In the genomic region with DNA sequence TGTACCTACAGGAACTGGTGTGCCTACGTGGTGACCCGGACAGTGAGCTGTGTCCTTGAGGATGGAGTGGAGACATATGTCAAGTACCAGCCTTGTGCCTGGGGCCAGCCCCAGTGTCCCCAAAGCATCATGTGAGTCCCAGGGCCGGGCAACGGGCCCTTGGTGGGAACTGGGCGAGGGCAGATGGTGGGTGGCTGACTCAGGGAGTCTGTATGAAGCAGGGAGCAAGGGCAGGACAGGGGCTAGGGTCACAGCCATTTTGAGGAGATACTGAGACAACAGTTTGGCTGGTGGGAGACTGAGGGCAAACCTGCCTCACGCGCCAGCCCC, we compare ENCODE assay signal across 10 cellular contexts. TPM values are rescaled to one million over a fixed set of nuclear protein-coding genes. Genes with fewer than 3 reads are reported as not detected.
A peak's percentile ranks its signal among the peaks of the same experiment; 100 is the strongest.
DNase-seq lines count a peak whose midpoint lies in the region; ATAC-seq and TF ChIP-seq lines count a peak whose summit lies in the region.
"Had no signal": no experiment of that assay in that cellular context is flagged by ENCODE, and none has a peak within 500 bp of the region (broad histone marks: within the 10 kb centered on the region; RNA-seq: fewer than 3 reads in every experiment).

No MANE protein-coding gene starts in this region.

- H3K4me3 ChIP-seq in muscle layer of duodenum (ENCODE audit: low read depth in 1 of 2, low read length in 2 of 2) (peak overlapping the region; percentile 72 to 73), transverse colon (peak overlapping the region; percentile 35 to 60 (median 48)), thyroid gland (replicated peaks in 1 of 3) (no peak overlapping the region)

- H3K36me3 ChIP-seq in muscle layer of duodenum (ENCODE audit: control insufficient read depth in 1 of 2, insufficient read depth in 2 of 2, low read length in 2 of 2): peaks cover 0 to 13% of the 10 kb centered on the region in 2 donors
- no peaks in the 10 kb centered on the region for H3K36me3 ChIP-seq in transverse colon
- no peaks in the 10 kb centered on the region for H3K36me3 ChIP-seq in thyroid gland

- CTCF ChIA-PET in activated naive CD4-positive, alpha-beta T cell treated with anti-CD3 and anti-CD28 coated beads, Interleukin-2, amount 10 ng/mL, durations not matched to agents 7 days and 5 days (lab: Charles Lee): interaction anchor here (0.7 kb wide), 1 partner anchor 697 kb away, joined by 3 read pairs; no protein-coding TSS in a partner anchor
- CTCF ChIA-PET in activated naive CD4-positive, alpha-beta T cell treated with anti-CD3 and anti-CD28 coated beads for 36 hours (lab: Charles Lee): no interaction called here

- H3K27me3 Mint-ChIP-seq in activated naive CD4-positive, alpha-beta T cell treated with anti-CD3 and anti-CD28 coated beads, Interleukin-2, amount 10 ng/mL, durations not matched to agents 7 days and 5 days: peaks cover 12% of the 10 kb centered on the region
- no peaks in the 10 kb centered on the region for H3K27me3 Mint-ChIP-seq in activated naive CD4-positive, alpha-beta T cell treated with anti-CD3 and anti-CD28 coated beads for 36 hours (ENCODE audit: low read depth)
- no peaks in the 10 kb centered on the region for H3K27me3 Mint-ChIP-seq in central memory CD8-positive, alpha-beta T cell

- peaks cover 52% of the 10 kb centered on the region for H3K4me1 Mint-ChIP-seq in activated naive CD4-positive, alpha-beta T cell treated with anti-CD3 and anti-CD28 coated beads, Interleukin-2, amount 10 ng/mL, durations not matched to agents 7 days and 5 days
- peaks cover 25% of the 10 kb centered on the region for H3K4me1 Mint-ChIP-seq in activated naive CD4-positive, alpha-beta T cell treated with anti-CD3 and anti-CD28 coated beads for 36 hours (ENCODE audit: low read depth)
- H3K4me1 Mint-ChIP-seq in central memory CD8-positive, alpha-beta T cell: peaks cover 30% of the 10 kb centered on the region

- TF ChIP-seq POLR2A in transverse colon (IDR thresholded peaks at IDR 0.05) (no peak), thyroid gland (IDR thresholded peaks at IDR 0.05) (no peak)

- WGBS in transverse colon (ENCODE audit: low coverage in 1 of 2), 2 donors: 75% methylated on average over 7 of the region's 7 CpGs; no CpG with 5 or more reads in 1 of the 2 donors
- WGBS in thyroid gland, 2 donors: 70 to 82% methylated on average over 4 to 6 of the region's 7 CpGs

- TF ChIP-seq CTCF in transverse colon (IDR thresholded peaks at IDR 0.05): no peak
- TF ChIP-seq CTCF in thyroid gland (IDR thresholded peaks at IDR 0.05): no peak

- no peaks in the 10 kb centered on the region for H3K27me3 ChIP-seq in muscle layer of duodenum (ENCODE audit: low read depth, low read length)
- no peaks in the 10 kb centered on the region for H3K27me3 ChIP-seq in transverse colon
- no peaks in the 10 kb centered on the region for H3K27me3 ChIP-seq in thyroid gland
- H3K27me3 ChIP-seq: dorsolateral prefrontal cortex had no signal

- H3K9me3 Mint-ChIP-seq in activated naive CD4-positive, alpha-beta T cell treated with anti-CD3 and anti-CD28 coated beads, Interleukin-2, amount 10 ng/mL, durations not matched to agents 7 days and 5 days: no peaks in the 10 kb centered on the region
- no peaks in the 10 kb centered on the region for H3K9me3 Mint-ChIP-seq in activated naive CD4-positive, alpha-beta T cell treated with anti-CD3 and anti-CD28 coated beads for 36 hours
- no peaks in the 10 kb centered on the region for H3K9me3 Mint-ChIP-seq in central memory CD8-positive, alpha-beta T cell

- intact Hi-C loops in activated naive CD4-positive, alpha-beta T cell treated with anti-CD3 and anti-CD28 coated beads for 36 hours (cut with micrococcal nuclease): no loop called here
- intact Hi-C loops in transverse colon (cut with DNase I; ENCODE audit: low total_unique reads) (no loop called here), thyroid gland (cut with DNase I) (no loop called here)

- peak overlapping the region; percentile 58 for H3K27ac ChIP-seq in muscle layer of duodenum (ENCODE audit: low read length)
- peak overlapping the region; percentile 92 to 96 (median 95) for H3K27ac ChIP-seq in transverse colon
- peak overlapping the region in 1 of 3 donors; percentile 25 for H3K27ac ChIP-seq in thyroid gland

- TF ChIP-seq EP300 in transverse colon (IDR thresholded peaks at IDR 0.05; ENCODE audit: low read depth): no peak

- peak overlapping the region; percentile 82 for H3K27ac Mint-ChIP-seq in activated naive CD4-positive, alpha-beta T cell treated with anti-CD3 and anti-CD28 coated beads, Interleukin-2, amount 10 ng/mL, durations not matched to agents 7 days and 5 days
- H3K27ac Mint-ChIP-seq in activated naive CD4-positive, alpha-beta T cell treated with anti-CD3 and anti-CD28 coated beads for 36 hours: no peak overlapping the region
- H3K27ac Mint-ChIP-seq in central memory CD8-positive, alpha-beta T cell (ENCODE audit: low read depth): peak overlapping the region; percentile 65

- H3K4me1 ChIP-seq in muscle layer of duodenum (ENCODE audit: control insufficient read depth in 1 of 2, insufficient read depth in 2 of 2, low read length in 2 of 2): peaks cover 12 to 65% of the 10 kb centered on the region in 2 donors
- peaks cover 16 to 67% (median 26%) of the 10 kb centered on the region in 4 donors for H3K4me1 ChIP-seq in transverse colon
- H3K4me1 ChIP-seq in thyroid gland: peaks cover 10 to 19% of the 10 kb centered on the region in 2 donors

- H3K36me3 Mint-ChIP-seq in activated naive CD4-positive, alpha-beta T cell treated with anti-CD3 and anti-CD28 coated beads, Interleukin-2, amount 10 ng/mL, durations not matched to agents 7 days and 5 days: peaks cover 2% of the 10 kb centered on the region
- H3K36me3 Mint-ChIP-seq in activated naive CD4-positive, alpha-beta T cell treated with anti-CD3 and anti-CD28 coated beads for 36 hours (ENCODE audit: low read depth): peaks cover under 1% of the 10 kb centered on the region
- peaks cover 10% of the 10 kb centered on the region for H3K36me3 Mint-ChIP-seq in central memory CD8-positive, alpha-beta T cell (ENCODE audit: insufficient read depth)

- no peaks in the 10 kb centered on the region for H3K9me3 ChIP-seq in muscle layer of duodenum (ENCODE audit: control insufficient read depth in 1 of 2, low read length in 2 of 2)
- H3K9me3 ChIP-seq in transverse colon: no peaks in the 10 kb centered on the region
- H3K9me3 ChIP-seq in thyroid gland: no peaks in the 10 kb centered on the region

- in situ Hi-C loops in transverse colon (cut with MboI; ENCODE audit: low pct_ligation_motif_present in 1 of 4, low pct_unique_long_range_greater_than_20kb in 1 of 4, low sequenced_read_pairs in 3 of 4): loop anchor here (10.0 to 25.0 kb wide), 2 partner anchors 115 to 118 kb away; partner anchors contain the start of gene MAPRE3 (in 3 of the 4)

- H3K4me3 Mint-ChIP-seq in activated naive CD4-positive, alpha-beta T cell treated with anti-CD3 and anti-CD28 coated beads, Interleukin-2, amount 10 ng/mL, durations not matched to agents 7 days and 5 days: no peak overlapping the region
- H3K4me3 Mint-ChIP-seq in activated naive CD4-positive, alpha-beta T cell treated with anti-CD3 and anti-CD28 coated beads for 36 hours: no peak overlapping the region
- H3K4me3 Mint-ChIP-seq in central memory CD8-positive, alpha-beta T cell: no peak overlapping the region

- no peak for DNase-seq in activated naive CD4-positive, alpha-beta T cell treated with anti-CD3 and anti-CD28 coated beads, Interleukin-2, amount 10 ng/mL, durations not matched to agents 7 days and 5 days
- DNase-seq in activated naive CD4-positive, alpha-beta T cell treated with anti-CD3 and anti-CD28 coated beads for 36 hours: no peak
- no peak for DNase-seq in central memory CD8-positive, alpha-beta T cell (ENCODE audit: low spot score in 2 of 2)
- DNase-seq in transverse colon (no peak), thyroid gland (no peak)
- DNase-seq in stimulated activated CD8-positive, alpha-beta memory T cell treated with anti-CD3 and anti-CD28 coated beads, Interleukin-4, amount 100 ng/mL, for 48 hours: no peak
- DNase-seq: NCI-H1417 had no signal

- no peak for ATAC-seq in central memory CD8-positive, alpha-beta T cell (replicated peaks; ENCODE audit: extremely low read depth, poor library complexity, severe bottlenecking)
- ATAC-seq in GM19324 (IDR thresholded peaks at IDR 0.05; ENCODE audit: low FRiP score, unreplicated experiment): no peak

RNA-seq across cellular contexts. Expression of gene EMILIN1, which starts 1.7 kb away (rescaled TPM):
- under 1 TPM; 0.15 to 0.29 TPM for total RNA-seq in activated naive CD4-positive, alpha-beta T cell treated with anti-CD3 and anti-CD28 coated beads for 36 hours
- total RNA-seq in transverse colon: 100 to 1,000 TPM in 1 of 4 donors, 10 to 100 TPM in 3; 41.0 to 152 (median 65.6) TPM
- total RNA-seq in thyroid gland: 10 to 100 TPM; 18.6 to 45.4 (median 29.3) TPM

RNA-seq across cellular contexts. Expression of gene KHK, which starts 6.5 kb away (rescaled TPM):
- total RNA-seq in activated naive CD4-positive, alpha-beta T cell treated with anti-CD3 and anti-CD28 coated beads for 36 hours: 10 to 100 TPM in 1 of 2 experiments, 1 to 10 TPM in 1; 9.5 to 10.2 TPM
- 10 to 100 TPM in 1 of 4 donors, 1 to 10 TPM in 3; 1.8 to 12.0 (median 6.3) TPM for total RNA-seq in transverse colon
- total RNA-seq in thyroid gland: 1 to 10 TPM in 3 of 4 donors, under 1 TPM in 1; 0.44 to 2.3 (median 1.7) TPM

RNA-seq across cellular contexts. Expression of gene OST4, which starts 8.7 kb away (rescaled TPM):
- total RNA-seq in activated naive CD4-positive, alpha-beta T cell treated with anti-CD3 and anti-CD28 coated beads for 36 hours: 100 to 1,000 TPM; 257 to 282 TPM
- total RNA-seq in transverse colon (100 to 1,000 TPM in 3 of 4 donors, 10 to 100 TPM in 1; 92.7 to 320 (median 202) TPM), thyroid gland (100 to 1,000 TPM; 235 to 467 (median 261) TPM)

RNA-seq across cellular contexts. Expression of gene AGBL5, which starts 28.6 kb away (rescaled TPM):
- total RNA-seq in activated naive CD4-positive, alpha-beta T cell treated with anti-CD3 and anti-CD28 coated beads for 36 hours: 10 to 100 TPM; 19.1 to 19.7 TPM
- total RNA-seq in transverse colon (10 to 100 TPM in 3 of 4 donors, 1 to 10 TPM in 1; 9.7 to 39.2 (median 13.9) TPM), thyroid gland (10 to 100 TPM; 29.1 to 40.0 (median 31.6) TPM)

RNA-seq across cellular contexts. Expression of gene CGREF1, which starts 38.8 kb away (rescaled TPM):
- 1 to 10 TPM; 5.8 to 6.6 TPM for total RNA-seq in activated naive CD4-positive, alpha-beta T cell treated with anti-CD3 and anti-CD28 coated beads for 36 hours
- total RNA-seq in transverse colon: 1 to 10 TPM in 2 of 4 donors, under 1 TPM in 1, not detected in 1; 0.27 to 4.9 (median 1.1) TPM
- total RNA-seq in thyroid gland: 1 to 10 TPM in 2 of 4 donors, not detected in 2; 3.7 to 8.5 TPM

Comparison
In these comparisons a context has a peak if more than half of its experiments do, and no peak if none do; other contexts are left out.
1. H3K4me3 ChIP-seq: peak in muscle layer of duodenum (2 of 2) and transverse colon (4 of 4); none in thyroid gland (0 of 3).
2. RNA of gene EMILIN1, which starts 1.7 kb away (total RNA-seq): 41.0 to 152 TPM in transverse colon and 18.6 to 45.4 TPM in thyroid gland; 0.15 to 0.29 TPM in activated naive CD4-positive, alpha-beta T cell treated with anti-CD3 and anti-CD28 coated beads for 36 hours; every median in the first group is over 10 times any median in the second.